In genomic region chrX:8629871-8630270, GRCh38 we compare ENCODE assay signal across 2 cellular contexts.
TF ChIP-seq lines count a peak whose summit lies in the region.

No MANE protein-coding gene starts in this region.

TF ChIP-seq in IMR-90, 13 proteins besides CTCF, POLR2A, EP300 and RAD21:
- TF ChIP-seq BHLHE40 (IDR thresholded peaks at IDR 0.05; ENCODE audit: low read depth, low read length): no peak
- TF ChIP-seq CEBPB (IDR thresholded peaks at IDR 0.05; ENCODE audit: low read depth, low read length): no peak
- TF ChIP-seq ELK1 (IDR thresholded peaks at IDR 0.05; ENCODE audit: borderline replicate concordance, low read depth, low read length): no peak
- TF ChIP-seq USF2 (IDR thresholded peaks at IDR 0.05; ENCODE audit: low read depth, low read length): no peak
- no peak for TF ChIP-seq NFE2L2 (IDR thresholded peaks at IDR 0.05; ENCODE audit: low read depth, low read length)
- TF ChIP-seq MAZ (IDR thresholded peaks at IDR 0.05; ENCODE audit: borderline replicate concordance, low read depth, low read length): no peak
- no peak for TF ChIP-seq FOS (IDR thresholded peaks at IDR 0.05; ENCODE audit: low read depth, low read length)
- TF ChIP-seq SMC3 (IDR thresholded peaks at IDR 0.05; ENCODE audit: low read depth, low read length): no peak
- TF ChIP-seq RFX5 (IDR thresholded peaks at IDR 0.05; ENCODE audit: low read depth, low read length): no peak

TF ChIP-seq in endothelial cell of umbilical vein, 7 proteins besides CTCF, POLR2A, EP300 and RAD21:
- TF ChIP-seq MAX (IDR thresholded peaks at IDR 0.05; ENCODE audit: insufficient read depth, insufficient read length): no peak
- no peak for TF ChIP-seq FOS (IDR thresholded peaks at IDR 0.05; ENCODE audit: borderline replicate concordance, insufficient read depth, low read length)
- no peak for TF ChIP-seq EZH2 (IDR thresholded peaks at IDR 0.05; ENCODE audit: borderline replicate concordance, low read depth, low read length, severe bottlenecking)
- no peak for TF ChIP-seq POLR2AphosphoS5 (IDR thresholded peaks at IDR 0.05; ENCODE audit: insufficient read depth, low read depth, low read length)
- no peak for TF ChIP-seq MYC (IDR thresholded peaks at IDR 0.05; ENCODE audit: low read depth, low read length)
- no peak for TF ChIP-seq JUN (IDR thresholded peaks at IDR 0.05; ENCODE audit: borderline replicate concordance, insufficient read depth, insufficient read length, low read depth)
- no peak for TF ChIP-seq GATA2 (IDR thresholded peaks at IDR 0.05; ENCODE audit: insufficient read depth, insufficient read length, low read depth, low read length)
TF ChIP-seq in endothelial cell of umbilical vein: peak in this region for 0.
